In genomic region chrX:129747533-129747932, GRCh38 we compare ENCODE assay signal across 16 cellular contexts. TPM values are rescaled to one million over a fixed set of nuclear protein-coding genes. Genes with fewer than 3 reads are reported as not detected.
A peak's percentile ranks its signal among the peaks of the same experiment; 100 is the strongest.
DNase-seq lines count a peak whose midpoint lies in the region; ATAC-seq and TF ChIP-seq lines count a peak whose summit lies in the region.
"Had no signal": no experiment of that assay in that cellular context is flagged by ENCODE, and none has a peak within 500 bp of the region (broad histone marks: within the 10 kb centered on the region; RNA-seq: fewer than 3 reads in every experiment).

No MANE protein-coding gene starts in this region.

- H3K4me1 ChIP-seq in DND-41 (ENCODE audit: insufficient read depth, low read length): peaks cover 53% of the 10 kb centered on the region
- peaks cover 49 to 54% of the 10 kb centered on the region in 2 experiments for H3K4me1 ChIP-seq in neutrophil (ENCODE audit: control insufficient read depth in 1 of 2, insufficient read depth in 1 of 2, low read depth in 1 of 2, low read length in 1 of 2)
- H3K4me1 ChIP-seq in sigmoid colon: no peaks in the 10 kb centered on the region
- H3K4me1 ChIP-seq: HAP-1 had no signal

- H3K27me3 Mint-ChIP-seq in Calu3 (ENCODE audit: unreplicated experiment): peaks cover 55% of the 10 kb centered on the region

- H3K9ac ChIP-seq in DND-41 (ENCODE audit: low read depth, low read length): peak overlapping the region; percentile 64; the same call in 1 of the 2 replicates
- H3K9ac ChIP-seq: BLaER1, GM23248 had no signal

- H3K27ac ChIP-seq in DND-41 (ENCODE audit: low read length) (peak overlapping the region; percentile 97), KOPT-K1 (ENCODE audit: low read depth, low read length, poor library complexity, severe bottlenecking) (peak overlapping the region; percentile 97), neutrophil (peak overlapping the region; percentile 71), sigmoid colon (no peak overlapping the region)
- H3K27ac ChIP-seq: BLaER1, HL-60 had no signal

- H3K4me3 Mint-ChIP-seq in Calu3 (ENCODE audit: low read depth, unreplicated experiment): no peak overlapping the region
- H3K4me3 Mint-ChIP-seq: CD8-positive, alpha-beta T cell had no signal

- DNase-seq in DND-41 (no peak), sigmoid colon (peak; percentile 40), SHP77 (lab: John Stamatoyannopoulos, UW) (no peak), NCI-H2029 treated with DMSO at 0.1 percent for 48 hours (lab: John Stamatoyannopoulos, UW) (no peak), Calu3 (no peak)
- DNase-seq: CD8-positive, alpha-beta T cell; DMS 273 treated with DMSO at 0.1 percent for 48 hours; DMS53 had no signal

- H4K20me1 ChIP-seq in DND-41 (ENCODE audit: insufficient read depth, low read length): no peaks in the 10 kb centered on the region
- H4K20me1 ChIP-seq: BLaER1 had no signal

- no peaks in the 10 kb centered on the region for H3K4me1 Mint-ChIP-seq in Calu3 (ENCODE audit: low read depth, unreplicated experiment)

- H3K36me3 Mint-ChIP-seq in Calu3 (ENCODE audit: insufficient read depth, unreplicated experiment): no peaks in the 10 kb centered on the region
- H3K36me3 Mint-ChIP-seq: CD8-positive, alpha-beta T cell had no signal

- H3K36me3 ChIP-seq in DND-41 (ENCODE audit: insufficient read depth, low read length): no peaks in the 10 kb centered on the region
- H3K36me3 ChIP-seq in KOPT-K1 (ENCODE audit: insufficient read depth, low read length): peaks cover 22% of the 10 kb centered on the region
- no peaks in the 10 kb centered on the region for H3K36me3 ChIP-seq in neutrophil
- H3K36me3 ChIP-seq in sigmoid colon: no peaks in the 10 kb centered on the region
- H3K36me3 ChIP-seq: BLaER1, HAP-1 had no signal

- H3K9me3 ChIP-seq in DND-41 (ENCODE audit: insufficient read depth, low read length, severe bottlenecking) (no peaks in the 10 kb centered on the region), KOPT-K1 (ENCODE audit: insufficient read depth, low read length, poor library complexity, severe bottlenecking) (no peaks in the 10 kb centered on the region), neutrophil (no peaks in the 10 kb centered on the region), sigmoid colon (no peaks in the 10 kb centered on the region)
- H3K9me3 ChIP-seq: BLaER1, HAP-1 had no signal

- intact Hi-C loops in sigmoid colon (cut with DNase I): no loop called here
- intact Hi-C loops in Calu3 (cut with micrococcal nuclease; ENCODE audit: unreplicated experiment): no loop called here

- ATAC-seq in DND-41 (ENCODE audit: insufficient read depth, low read depth): no peak
- ATAC-seq: CD8-positive, alpha-beta T cell had no signal

- BruUV-seq in Calu3 (replicated peaks; lab: Mats Ljungman, UMichigan): no TSS peak

- WGBS in sigmoid colon, 2 donors: 93 to 96% methylated on average over 4 of the region's 4 CpGs

- no peak overlapping the region for H2AFZ ChIP-seq in DND-41 (ENCODE audit: low read depth, low read length)
- H2AFZ ChIP-seq: GM23248 had no signal

- TF ChIP-seq POLR2A in sigmoid colon (IDR thresholded peaks at IDR 0.05): no peak

- CTCF ChIA-PET in Calu3 (lab: Charles Lee): no interaction called here

- H3K27ac Mint-ChIP-seq in Calu3 (ENCODE audit: unreplicated experiment): no peak overlapping the region
- H3K27ac Mint-ChIP-seq: CD8-positive, alpha-beta T cell had no signal

- H3K4me3 ChIP-seq in DND-41 (ENCODE audit: low read depth in 1 of 2, low read length in 2 of 2): no peak overlapping the region
- no peak overlapping the region for H3K4me3 ChIP-seq in neutrophil (ENCODE audit: low read depth in 1 of 2, low read length in 1 of 2)
- H3K4me3 ChIP-seq in sigmoid colon: no peak overlapping the region
- H3K4me3 ChIP-seq: BLaER1, GM23248, HAP-1 had no signal

- no peaks in the 10 kb centered on the region for H3K9me3 Mint-ChIP-seq in Calu3 (ENCODE audit: low read depth, unreplicated experiment)
- H3K9me3 Mint-ChIP-seq: CD8-positive, alpha-beta T cell had no signal

- H3K4me2 ChIP-seq in DND-41 (ENCODE audit: insufficient read depth, low read length): no peak overlapping the region
- H3K4me2 ChIP-seq: BLaER1 had no signal

- no peak for TF ChIP-seq CTCF in DND-41 (IDR thresholded peaks at IDR 0.05; ENCODE audit: borderline replicate concordance, extremely low read depth, low read length, poor library complexity, severe bottlenecking)
- no peak for TF ChIP-seq CTCF in neutrophil (IDR thresholded peaks at IDR 0.05)
- no peak for TF ChIP-seq CTCF in sigmoid colon (IDR thresholded peaks at IDR 0.05)
- TF ChIP-seq CTCF in Calu3 (IDR thresholded peaks at IDR 0.05; ENCODE audit: unreplicated experiment): no peak

- TF ChIP-seq EP300 in sigmoid colon (IDR thresholded peaks at IDR 0.05): no peak

- H3K27me3 ChIP-seq in DND-41 (ENCODE audit: insufficient read depth, low read length, poor library complexity): no peaks in the 10 kb centered on the region
- H3K27me3 ChIP-seq in neutrophil: no peaks in the 10 kb centered on the region
- no peaks in the 10 kb centered on the region for H3K27me3 ChIP-seq in sigmoid colon

- peaks cover 11% of the 10 kb centered on the region for H3K79me2 ChIP-seq in DND-41 (ENCODE audit: insufficient read depth, low read length)

RNA-seq across cellular contexts. Expression of gene XPNPEP2, which starts 8.8 kb away (rescaled TPM):
- 10 to 100 TPM in 1 of 4 donors, 1 to 10 TPM in 3; 2.6 to 11.1 (median 4.7) TPM for total RNA-seq in sigmoid colon
- polyA plus RNA-seq in sigmoid colon: 1 to 10 TPM; 1.8 to 3.3 (median 2.5) TPM
- not detected in 2 replicates for total RNA-seq in Calu3 (2022)
- total RNA-seq: HT1080 had no signal

RNA-seq across cellular contexts. Expression of gene SASH3, which starts 32.2 kb away (rescaled TPM):
- total RNA-seq in sigmoid colon (1 to 10 TPM; 1.7 to 8.7 (median 5.9) TPM), Calu3 (2022) (not detected in 2 replicates)
- 10 to 100 TPM in 2 of 3 donors, 1 to 10 TPM in 1; 6.2 to 48.3 (median 13.2) TPM for polyA plus RNA-seq in sigmoid colon
- total RNA-seq: GM23248, H4, HT1080 had no signal

Comparison
In these comparisons a context has a peak if more than half of its experiments do, and no peak if none do; other contexts are left out.
1. H3K27ac ChIP-seq: peak in DND-41 (single experiment), KOPT-K1 (single experiment) and neutrophil (single experiment); none in sigmoid colon (0 of 4).